In genomic region chr11:101915811-101916291, GRCh38 we compare ENCODE assay signal across 8 cellular contexts. TPM values are rescaled to one million over a fixed set of nuclear protein-coding genes. Genes with fewer than 3 reads are reported as not detected.
DNase-seq lines count a peak whose midpoint lies in the region; ATAC-seq and TF ChIP-seq lines count a peak whose summit lies in the region.

No MANE protein-coding gene starts in this region.

- H3K4me3 ChIP-seq in esophagus squamous epithelium (peak overlapping the region; percentile 66 to 80 (median 67)), neuron (ENCODE audit: low read length) (peak overlapping the region; percentile 50)

- H3K4me1 ChIP-seq in esophagus squamous epithelium (peaks cover 5 to 20% (median 13%) of the 10 kb centered on the region in 3 donors), neuron (ENCODE audit: insufficient read depth, low read length) (peaks cover 4% of the 10 kb centered on the region)

- TF ChIP-seq POLR2A in esophagus squamous epithelium (IDR thresholded peaks at IDR 0.05): no peak

- intact Hi-C loops in esophagus squamous epithelium (cut with DNase I): no loop called here

- H3K27me3 ChIP-seq in esophagus squamous epithelium: no peaks in the 10 kb centered on the region
- H3K27me3 ChIP-seq in neuron (ENCODE audit: insufficient read depth, low read length): peaks cover 2% of the 10 kb centered on the region

- H3K9me3 ChIP-seq in esophagus squamous epithelium (no peaks in the 10 kb centered on the region), neuron (ENCODE audit: low read length) (no peaks in the 10 kb centered on the region)

- peak overlapping the region; percentile 78 to 95 (median 89) for H3K27ac ChIP-seq in esophagus squamous epithelium

- H3K36me3 ChIP-seq in esophagus squamous epithelium (no peaks in the 10 kb centered on the region), neuron (ENCODE audit: insufficient read depth, low read length) (no peaks in the 10 kb centered on the region)

- peak overlapping the region; percentile 88 for H2AFZ ChIP-seq in neuron (ENCODE audit: low read depth, low read length)

- 3 to 15% methylated on average over 4 of the region's 4 CpGs for WGBS in esophagus squamous epithelium, 2 donors

- DNase-seq in CD1c-positive myeloid dendritic cell (ENCODE audit: extremely low spot score) (peak; percentile 69), SKM-1 (lab: John Stamatoyannopoulos, UW; ENCODE audit: unreplicated experiment) (peak; percentile 54), esophagus squamous epithelium (lab: John Stamatoyannopoulos, UW) (no peak), GOT3 (lab: John Stamatoyannopoulos, UW) (no peak)

- no peak for TF ChIP-seq CTCF in esophagus squamous epithelium (IDR thresholded peaks at IDR 0.05)

- peak; percentile 50 for ATAC-seq in GM18870 (IDR thresholded peaks at IDR 0.05; ENCODE audit: unreplicated experiment)
- ATAC-seq in HG03432 (IDR thresholded peaks at IDR 0.05; ENCODE audit: unreplicated experiment): peak; percentile 24
- no peak for ATAC-seq in HG02759 (IDR thresholded peaks at IDR 0.05; ENCODE audit: unreplicated experiment)

RNA-seq across cellular contexts. Expression of gene ANGPTL5, which starts 0.5 kb away (rescaled TPM):
- under 1 TPM in 2 of 4 donors, not detected in 2; 0.29 to 0.38 TPM for total RNA-seq in esophagus squamous epithelium

RNA-seq across cellular contexts. Expression of gene CEP126, which starts 1.0 kb away (rescaled TPM):
- 1 to 10 TPM in 3 of 4 donors, under 1 TPM in 1; 0.45 to 3.8 (median 1.6) TPM for total RNA-seq in esophagus squamous epithelium

Comparison
In these comparisons a context has a peak if more than half of its experiments do, and no peak if none do; other contexts are left out.
1. DNase-seq: peak in CD1c-positive myeloid dendritic cell (single experiment) and SKM-1 (single experiment); none in esophagus squamous epithelium (single experiment) and GOT3 (single experiment).